In genomic region chr6:144434308-144434990, GRCh38 we compare ENCODE assay signal across 10 cellular contexts.
DNase-seq lines count a peak whose midpoint lies in the region; ATAC-seq, FAIRE-seq and TF ChIP-seq lines count a peak whose summit lies in the region.
"Had no signal": no experiment of that assay in that cellular context is flagged by ENCODE, and none has a peak within 500 bp of the region (broad histone marks: within the 10 kb centered on the region; RNA-seq: fewer than 3 reads in every experiment).

No MANE protein-coding gene starts in this region.

- H3K9me3 ChIP-seq in lower lobe of right lung, result no peaks in the 10 kb centered on the region
- H3K9me3 ChIP-seq: thyroid gland had no signal

- no peak for TF ChIP-seq CTCF in bronchial epithelial cell (IDR thresholded peaks at IDR 0.05; ENCODE audit: insufficient read depth, low read length, severe bottlenecking)
- TF ChIP-seq CTCF in lower lobe of right lung (IDR thresholded peaks at IDR 0.05), result no peak

- peaks cover 8% of the 10 kb centered on the region for H3K4me1 ChIP-seq in lower lobe of right lung

- ATAC-seq in lower lobe of right lung, result peak; percentile 23 to 32
- no peak for ATAC-seq in HG03432 (IDR thresholded peaks at IDR 0.05; ENCODE audit: unreplicated experiment)

- peak; percentile 75 for DNase-seq in AG08395 (ENCODE audit: low spot score)
- DNase-seq in HT1080 (ENCODE audit: low read depth), result peak; percentile 91
- DNase-seq in bronchial epithelial cell (ENCODE audit: low read depth), result peak; percentile 79
- no peak for DNase-seq in lower lobe of right lung
- no peak for DNase-seq in COR-L47 (lab: John Stamatoyannopoulos, UW)
- no peak for DNase-seq in NCI-H2029 (lab: John Stamatoyannopoulos, UW)
- no peak for DNase-seq in occipital lobe (lab: John Stamatoyannopoulos, UW)
- DNase-seq: thyroid gland had no signal

- H3K36me3 ChIP-seq in bronchial epithelial cell (ENCODE audit: control insufficient read depth, insufficient read depth, low read length) (peaks cover 6% of the 10 kb centered on the region), lower lobe of right lung (peaks cover 73% of the 10 kb centered on the region)

- no peaks in the 10 kb centered on the region for H3K27me3 ChIP-seq in bronchial epithelial cell (ENCODE audit: control insufficient read depth, insufficient read depth, low read length)
- H3K27me3 ChIP-seq in lower lobe of right lung (ENCODE audit: low read depth), result no peaks in the 10 kb centered on the region
- H3K27me3 ChIP-seq: thyroid gland had no signal

- intact Hi-C loops in lower lobe of right lung (cut with DNase I), result no loop called here

- H3K4me3 ChIP-seq in bronchial epithelial cell (ENCODE audit: low read depth, low read length) (no peak overlapping the region), lower lobe of right lung (no peak overlapping the region)
- H3K4me3 ChIP-seq: thyroid gland had no signal

- H3K27ac ChIP-seq in lower lobe of right lung, result no peak overlapping the region

- FAIRE-seq in bronchial epithelial cell (lab: Jason Lieb, UNC), result no peak
- FAIRE-seq: TTC549 had no signal

Comparison
In these comparisons a context has a peak if more than half of its experiments do, and no peak if none do; other contexts are left out.
1. DNase-seq: peak in AG08395 (single experiment), HT1080 (single experiment) and bronchial epithelial cell (single experiment); none in lower lobe of right lung (single experiment), COR-L47 (single experiment), NCI-H2029 (single experiment) and occipital lobe (single experiment).